ENCODE assay signal across 33 cellular contexts in the genomic region with DNA sequence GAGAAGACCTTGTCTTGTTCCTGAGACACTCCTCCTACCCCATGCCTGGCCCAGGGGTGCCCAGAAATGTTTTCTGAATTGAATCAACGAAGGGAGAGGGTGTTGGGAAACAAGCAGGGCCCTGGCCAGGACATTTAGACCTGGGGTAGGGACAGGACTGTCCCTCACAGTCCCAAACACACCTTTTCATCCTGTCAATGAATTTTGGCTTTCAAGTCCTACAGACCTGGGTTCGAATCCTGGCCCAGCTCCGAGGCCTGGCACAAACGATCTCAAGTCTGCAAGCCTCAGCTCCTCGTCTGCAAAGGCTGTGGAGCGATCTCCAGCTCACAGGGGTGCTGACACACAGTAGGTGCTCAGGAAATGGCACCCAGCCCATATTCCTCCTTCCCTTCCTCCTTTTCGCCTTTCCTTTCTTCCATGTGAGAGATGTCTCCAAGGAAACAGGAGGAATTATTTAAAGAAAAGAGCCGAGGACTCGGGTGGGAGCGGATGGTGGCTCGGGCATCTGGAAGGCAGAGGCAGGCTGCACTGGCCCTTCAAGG.
"Had no signal": no experiment of that assay in that cellular context is flagged by ENCODE, and none has a peak within 500 bp of the region (broad histone marks: within the 10 kb centered on the region; RNA-seq: fewer than 3 reads in every experiment).

No MANE protein-coding gene starts in this region.

- DNase-seq: activated CD4-positive, alpha-beta T cell treated with anti-CD3 and anti-CD28 coated beads for 4 hours; activated CD4-positive, alpha-beta T cell treated with anti-CD3 and anti-CD28 coated beads, Interleukin-2, amount 50 U/mL, for 1 hour; activated CD8-positive, alpha-beta T cell treated with anti-CD3 and anti-CD28 coated beads for 36 hours; activated effector memory CD4-positive, alpha-beta T cell treated with anti-CD3 and anti-CD28 coated beads, Interleukin-2, amount 50 U/mL, for 16 hours; activated naive CD4-positive, alpha-beta T cell; activated naive CD4-positive, alpha-beta T cell treated with anti-CD3 and anti-CD28 coated beads, Interleukin-2, amount 50 U/mL, for 16 hours; activated naive CD8-positive, alpha-beta T cell treated with anti-CD3 and anti-CD28 coated beads for 36 hours; activated T-cell treated with anti-CD3 and anti-CD28 coated beads, Interleukin-2, amount 50 U/mL, for 1 hour; activated T-cell treated with anti-CD3 and anti-CD28 coated beads, Interleukin-2, amount 50 U/mL, for 72 hours; amniotic stem cell; aorta; brain microvascular endothelial cell; Kasumi-1; KBM-7; MG63; NCI-H1048; NCI-H1105 treated with DMSO at 0.1 percent for 48 hours; NCI-H1436; NCI-H1694; NCI-H1930; NCI-H2081 treated with DMSO at 0.1 percent for 48 hours; NCI-H345; NCI-H526; NCI-H748 treated with DMSO at 0.1 percent for 48 hours; NK-92 treated with Interleukin-12 subunit alpha and Interleukin-12 subunit beta, amount 100 ng/mL, for 24 hours; PC-3; SHP77; SJCRH30; T1000 had no signal

- H3K4me3 ChIP-seq: MG63, SJCRH30, SK-N-MC had no signal

- H3K36me3 ChIP-seq: brain microvascular endothelial cell, MG63, SJCRH30, WERI-Rb-1 had no signal

- FAIRE-seq: RCC 7860 had no signal

- H3K4me1 ChIP-seq: SJCRH30 had no signal

- H3K9me3 ChIP-seq: MG63, SJCRH30 had no signal

- H3K27ac ChIP-seq: brain microvascular endothelial cell, SJCRH30, SK-N-MC, WERI-Rb-1 had no signal

- ATAC-seq: activated CD8-positive, alpha-beta T cell treated with anti-CD3 and anti-CD28 coated beads for 36 hours; activated T-cell treated with anti-CD3 and anti-CD28 coated beads, Interleukin-2, amount 50 U/mL, for 72 hours; activated T-helper 17 cell treated with anti-CD3 and anti-CD28 coated beads, Interleukin-2, amount 50 U/mL, for 72 hours; PC-3 had no signal
